In genomic region chr4:2819244-2820215, GRCh38 we compare ENCODE assay signal across 12 cellular contexts. TPM values are rescaled to one million over a fixed set of nuclear protein-coding genes. Genes with fewer than 3 reads are reported as not detected.
DNase-seq lines count a peak whose midpoint lies in the region; ATAC-seq, FAIRE-seq and TF ChIP-seq lines count a peak whose summit lies in the region.
"Had no signal": no experiment of that assay in that cellular context is flagged by ENCODE, and none has a peak within 500 bp of the region (broad histone marks: within the 10 kb centered on the region; RNA-seq: fewer than 3 reads in every experiment).

No MANE protein-coding gene starts in this region.

- H3K36me3 Mint-ChIP-seq in activated B cell treated with CpG ODN at 0.5 μM for 24 hours (ENCODE audit: low read depth): peaks cover 31% of the 10 kb centered on the region
- peaks cover 7% of the 10 kb centered on the region for H3K36me3 Mint-ChIP-seq in type B pancreatic cell

- H3K9me3 ChIP-seq in right atrium auricular region: no peaks in the 10 kb centered on the region
- H3K9me3 ChIP-seq in HepG2 (ENCODE audit: low read length): no peaks in the 10 kb centered on the region
- H3K9me3 ChIP-seq: uterus had no signal

- H3K4me1 ChIP-seq in right atrium auricular region: peaks cover 0 to 16% of the 10 kb centered on the region in 2 donors
- no peaks in the 10 kb centered on the region for H3K4me1 ChIP-seq in HepG2 (ENCODE audit: insufficient read depth, low read length)
- H3K4me1 ChIP-seq: uterus had no signal

- H3K27me3 Mint-ChIP-seq in activated B cell treated with CpG ODN at 0.5 μM for 24 hours (no peaks in the 10 kb centered on the region), type B pancreatic cell (no peaks in the 10 kb centered on the region)

- H3K4me3 Mint-ChIP-seq in activated B cell treated with CpG ODN at 0.5 μM for 24 hours (peak overlapping the region; percentile 8), type B pancreatic cell (peak overlapping the region; percentile 84)

- H3K4me3 ChIP-seq in right atrium auricular region: no peak overlapping the region
- no peak overlapping the region for H3K4me3 ChIP-seq in HepG2 (replicated peaks in 1 of 3; ENCODE audit: insufficient read depth in 1 of 3, low read depth in 2 of 3, low read length in 3 of 3)

- no peak overlapping the region for H2AFZ ChIP-seq in HepG2 (ENCODE audit: low read length)

- H3K27ac Mint-ChIP-seq in activated B cell treated with CpG ODN at 0.5 μM for 24 hours: no peak overlapping the region
- peak overlapping the region; percentile 55 for H3K27ac Mint-ChIP-seq in type B pancreatic cell

- H3K27ac ChIP-seq in right atrium auricular region (no peak overlapping the region), HepG2 (ENCODE audit: extremely low read length, insufficient read depth, low read length) (no peak overlapping the region)
- H3K27ac ChIP-seq: cardiac muscle cell had no signal

- TF ChIP-seq EP300 in HepG2 (IDR thresholded peaks at IDR 0.05; ENCODE audit: low read depth in 2 of 2, low read length in 2 of 2) (no peak), HepG2 (CRISPR knock-in tag; IDR thresholded peaks at IDR 0.05; ENCODE audit: borderline replicate concordance) (no peak)

- peaks cover 30% of the 10 kb centered on the region for H3K36me3 ChIP-seq in right atrium auricular region
- H3K36me3 ChIP-seq in HepG2 (replicated peaks in 1 of 2; ENCODE audit: control insufficient read depth in 1 of 2, insufficient read depth in 2 of 2, low read length in 2 of 2): peaks cover 13 to 36% of the 10 kb centered on the region in 2 experiments; a peak in 4 of 5 replicates
- H3K36me3 ChIP-seq: cardiac muscle cell, uterus had no signal

- H3K79me2 ChIP-seq in HepG2 (ENCODE audit: insufficient read depth, low read length): no peaks in the 10 kb centered on the region

- no peak overlapping the region for H3K9ac ChIP-seq in HepG2 (ENCODE audit: insufficient read depth, low read depth, low read length)

- WGBS in HepG2 (ENCODE audit: low lambda C conversion rate): 89% methylated on average over 3 of the region's 5 CpGs

- no peak for TF ChIP-seq RAD21 in HepG2 (CRISPR knock-in tag; IDR thresholded peaks at IDR 0.05)

- no TSS peak for BruUV-seq in HepG2 (replicated peaks; lab: Mats Ljungman, UMichigan)

- POLR2A ChIA-PET in activated B cell treated with CpG ODN at 0.5 μM for 24 hours (lab: Charles Lee): interaction anchor here (0.6 to 2.1 kb wide), 9 partner anchors 10 to 57 kb away, joined by 3 to 8 read pairs (median 3); no protein-coding TSS in a partner anchor
- POLR2A ChIA-PET in HepG2 (lab: Yijun Ruan, JAX): interaction anchor here (0.6 kb wide), 1 partner anchor 34 kb away, joined by 5 read pairs; no protein-coding TSS in a partner anchor

- no peak overlapping the region for H3K4me2 ChIP-seq in HepG2 (ENCODE audit: low read depth, low read length)

- intact Hi-C loops in Right ventricle myocardium inferior (cut with DNase I) (no loop called here), activated B cell treated with CpG ODN at 0.5 μM for 24 hours (cut with micrococcal nuclease) (no loop called here), HepG2 (cut with micrococcal nuclease; ENCODE audit: unreplicated experiment) (no loop called here)

- ATAC-seq in Right ventricle myocardium inferior (no peak), activated B cell treated with CpG ODN at 0.5 μM for 24 hours (ENCODE audit: low read depth) (no peak), HepG2 (no peak), HG03378 (IDR thresholded peaks at IDR 0.05; ENCODE audit: unreplicated experiment) (no peak)

- no peak for FAIRE-seq in HepG2 (lab: Jason Lieb, UNC)
- FAIRE-seq: keratinocyte had no signal

- in situ Hi-C loops in HepG2 (cut with HindIII; ENCODE audit: extremely low pct_ligation_motif_present, low pct_unique_long_range_greater_than_20kb): no loop called here

- no peaks in the 10 kb centered on the region for H3K9me3 Mint-ChIP-seq in activated B cell treated with CpG ODN at 0.5 μM for 24 hours
- H3K9me3 Mint-ChIP-seq in type B pancreatic cell: peaks cover 8% of the 10 kb centered on the region

- H3K4me1 Mint-ChIP-seq in activated B cell treated with CpG ODN at 0.5 μM for 24 hours (peaks cover 44% of the 10 kb centered on the region), type B pancreatic cell (ENCODE audit: unreplicated experiment) (peaks cover 10% of the 10 kb centered on the region)

- TF ChIP-seq CTCF in right atrium auricular region (IDR thresholded peaks at IDR 0.05) (no peak), activated B cell treated with CpG ODN at 0.5 μM for 24 hours (IDR thresholded peaks at IDR 0.05) (no peak), HepG2 (CRISPR knock-in tag; IDR thresholded peaks at IDR 0.05) (no peak), type B pancreatic cell (conservative IDR thresholded peaks at IDR 0.05) (no peak)

- DNase-seq in Right ventricle myocardium inferior (ENCODE audit: missing footprints) (peak; percentile 23), right atrium auricular region (ENCODE audit: low spot score) (no peak), activated B cell treated with CpG ODN at 0.5 μM for 24 hours (no peak), HepG2 (ENCODE audit: low spot score) (no peak), type B pancreatic cell (ENCODE audit: extremely low spot score, unreplicated experiment) (no peak), NCI-H69 (lab: John Stamatoyannopoulos, UW) (no peak), AML-193 (lab: John Stamatoyannopoulos, UW) (no peak)
- DNase-seq: KG1, uterus had no signal

- TF ChIP-seq POLR2A in HepG2 (IDR thresholded peaks at IDR 0.05; ENCODE audit: insufficient read depth in 1 of 2, low read depth in 2 of 2, low read length in 2 of 2): no peak

- CTCF ChIA-PET in activated B cell treated with CpG ODN at 0.5 μM for 24 hours (lab: Charles Lee) (interaction anchor here (1.1 kb wide), 1 partner anchor 56 kb away, joined by 3 read pairs; no protein-coding TSS in a partner anchor), HepG2 (lab: Yijun Ruan, JAX; ENCODE audit: low intra/inter-chr PET ratio, low total read pairs) (no interaction called here)

- H3K27me3 ChIP-seq in right atrium auricular region (no peaks in the 10 kb centered on the region), HepG2 (ENCODE audit: control insufficient read depth in 1 of 2, insufficient read depth in 2 of 2, low read length in 2 of 2) (no peaks in the 10 kb centered on the region)
- H3K27me3 ChIP-seq: cardiac muscle cell, uterus had no signal

- H4K20me1 ChIP-seq in HepG2 (ENCODE audit: insufficient read depth, low read length): peaks cover 8% of the 10 kb centered on the region; the same call in 1 of the 2 replicates

RNA-seq across cellular contexts. Expression of gene ADD1, which starts 24.1 kb away (rescaled TPM):
- total RNA-seq in Right ventricle myocardium inferior: 231 TPM
- total RNA-seq in right atrium auricular region: 100 to 1,000 TPM; 171 to 196 TPM
- 326 and 340 TPM in 2 replicates for total RNA-seq in activated B cell treated with CpG ODN at 0.5 μM for 24 hours
- total RNA-seq in HepG2 (2016; rRNA removed; fragmentation: Illumina TruSeq; extraction: Trizol): 122 and 133 TPM in 2 replicates
- 25.1 and 28.0 TPM in 2 replicates for total RNA-seq in HepG2 (2016; cell fraction: cytosol; rRNA removed; fragmentation: Illumina TruSeq; extraction: Trizol; ENCODE audit: low read depth)
- 104 and 117 TPM in 2 replicates for total RNA-seq in HepG2 (2016; cell fraction: insoluble cytoplasmic fraction; rRNA removed; fragmentation: Illumina TruSeq; extraction: Trizol)
- 56.9 and 59.3 TPM in 2 replicates for total RNA-seq in HepG2 (2016; cell fraction: membrane; rRNA removed; fragmentation: Illumina TruSeq; extraction: Trizol)
- 109 and 119 TPM in 2 replicates for total RNA-seq in HepG2 (2016; cell fraction: nucleus; rRNA removed; fragmentation: Illumina TruSeq; extraction: Trizol)
- polyA plus RNA-seq in HepG2 (2011; rRNA removed): 73.9 and 76.3 TPM in 2 replicates
- 48.1 and 66.3 TPM in 2 replicates for polyA plus RNA-seq in HepG2 (2011; cell fraction: cytosol; rRNA removed)
- polyA plus RNA-seq in HepG2 (2011; cell fraction: nucleus; rRNA removed): 210 and 221 TPM in 2 replicates
- polyA plus RNA-seq in HepG2 (2012): 70.7 and 77.6 TPM in 2 replicates
- 11.6 and 13.4 TPM in 2 replicates for polyA plus RNA-seq in HepG2 (2016; cell fraction: cytosol; fragmentation: Illumina TruSeq; extraction: Trizol; ENCODE audit: low read depth)
- polyA plus RNA-seq in HepG2 (2016; cell fraction: insoluble cytoplasmic fraction; fragmentation: Illumina TruSeq; extraction: Trizol; ENCODE audit: low read depth): 90.6 and 120 TPM in 2 replicates
- polyA plus RNA-seq in HepG2 (2016; cell fraction: membrane; fragmentation: Illumina TruSeq; extraction: Trizol; ENCODE audit: low read depth): 40.3 and 41.9 TPM in 2 replicates
- polyA plus RNA-seq in HepG2 (2016; cell fraction: nucleus; fragmentation: Illumina TruSeq; extraction: Trizol; ENCODE audit: insufficient read depth, low read depth): 163 and 167 TPM in 2 replicates
- polyA minus RNA-seq in HepG2 (2011; rRNA and poly(A)+ RNA removed; ENCODE audit: low replicate concordance): 28.2 and 90.0 TPM in 2 replicates
- 43.0 and 48.4 TPM in 2 replicates for polyA minus RNA-seq in HepG2 (2011; cell fraction: cytosol; rRNA and poly(A)+ RNA removed)
- polyA minus RNA-seq in HepG2 (2011; cell fraction: nucleus; rRNA and poly(A)+ RNA removed): 99.5 and 109 TPM in 2 replicates
- total RNA-seq in type B pancreatic cell (ENCODE audit: low replicate concordance): 197 and 235 TPM in 2 replicates

RNA-seq across cellular contexts. Expression of gene SH3BP2, which starts 26.6 kb away (rescaled TPM):
- 32.2 TPM for total RNA-seq in Right ventricle myocardium inferior
- 10 to 100 TPM; 20.1 to 25.2 TPM for total RNA-seq in right atrium auricular region
- total RNA-seq in activated B cell treated with CpG ODN at 0.5 μM for 24 hours: 40.4 and 43.2 TPM in 2 replicates
- 7.0 and 16.9 TPM in 2 replicates for total RNA-seq in HepG2 (2016; rRNA removed; fragmentation: Illumina TruSeq; extraction: Trizol)
- 8.3 and 8.9 TPM in 2 replicates for total RNA-seq in HepG2 (2016; cell fraction: cytosol; rRNA removed; fragmentation: Illumina TruSeq; extraction: Trizol; ENCODE audit: low read depth)
- 6.0 and 17.5 TPM in 2 replicates for total RNA-seq in HepG2 (2016; cell fraction: insoluble cytoplasmic fraction; rRNA removed; fragmentation: Illumina TruSeq; extraction: Trizol)
- 10.1 and 13.2 TPM in 2 replicates for total RNA-seq in HepG2 (2016; cell fraction: membrane; rRNA removed; fragmentation: Illumina TruSeq; extraction: Trizol)
- 24.2 and 26.2 TPM in 2 replicates for total RNA-seq in HepG2 (2016; cell fraction: nucleus; rRNA removed; fragmentation: Illumina TruSeq; extraction: Trizol)
- 34.5 and 38.6 TPM in 2 replicates for polyA plus RNA-seq in HepG2 (2011; rRNA removed)
- polyA plus RNA-seq in HepG2 (2011; cell fraction: cytosol; rRNA removed): 9.0 and 10.4 TPM in 2 replicates
- polyA plus RNA-seq in HepG2 (2011; cell fraction: nucleus; rRNA removed): 190 and 200 TPM in 2 replicates
- 8.5 and 20.0 TPM in 2 replicates for polyA plus RNA-seq in HepG2 (2012)
- polyA plus RNA-seq in HepG2 (2016; cell fraction: cytosol; fragmentation: Illumina TruSeq; extraction: Trizol; ENCODE audit: low read depth): 8.6 and 9.1 TPM in 2 replicates
- polyA plus RNA-seq in HepG2 (2016; cell fraction: insoluble cytoplasmic fraction; fragmentation: Illumina TruSeq; extraction: Trizol; ENCODE audit: low read depth): 8.9 and 10.1 TPM in 2 replicates
- 12.6 and 15.4 TPM in 2 replicates for polyA plus RNA-seq in HepG2 (2016; cell fraction: membrane; fragmentation: Illumina TruSeq; extraction: Trizol; ENCODE audit: low read depth)
- 68.6 and 68.9 TPM in 2 replicates for polyA plus RNA-seq in HepG2 (2016; cell fraction: nucleus; fragmentation: Illumina TruSeq; extraction: Trizol; ENCODE audit: insufficient read depth, low read depth)
- polyA minus RNA-seq in HepG2 (2011; rRNA and poly(A)+ RNA removed; ENCODE audit: low replicate concordance): 33.1 and 43.4 TPM in 2 replicates
- polyA minus RNA-seq in HepG2 (2011; cell fraction: cytosol; rRNA and poly(A)+ RNA removed): 8.4 and 8.5 TPM in 2 replicates
- polyA minus RNA-seq in HepG2 (2011; cell fraction: nucleus; rRNA and poly(A)+ RNA removed): 60.7 and 63.2 TPM in 2 replicates
- total RNA-seq in type B pancreatic cell (ENCODE audit: low replicate concordance): 31.4 and 45.4 TPM in 2 replicates
